2 cellular contexts compared by ENCODE assay signal in the genomic region with DNA sequence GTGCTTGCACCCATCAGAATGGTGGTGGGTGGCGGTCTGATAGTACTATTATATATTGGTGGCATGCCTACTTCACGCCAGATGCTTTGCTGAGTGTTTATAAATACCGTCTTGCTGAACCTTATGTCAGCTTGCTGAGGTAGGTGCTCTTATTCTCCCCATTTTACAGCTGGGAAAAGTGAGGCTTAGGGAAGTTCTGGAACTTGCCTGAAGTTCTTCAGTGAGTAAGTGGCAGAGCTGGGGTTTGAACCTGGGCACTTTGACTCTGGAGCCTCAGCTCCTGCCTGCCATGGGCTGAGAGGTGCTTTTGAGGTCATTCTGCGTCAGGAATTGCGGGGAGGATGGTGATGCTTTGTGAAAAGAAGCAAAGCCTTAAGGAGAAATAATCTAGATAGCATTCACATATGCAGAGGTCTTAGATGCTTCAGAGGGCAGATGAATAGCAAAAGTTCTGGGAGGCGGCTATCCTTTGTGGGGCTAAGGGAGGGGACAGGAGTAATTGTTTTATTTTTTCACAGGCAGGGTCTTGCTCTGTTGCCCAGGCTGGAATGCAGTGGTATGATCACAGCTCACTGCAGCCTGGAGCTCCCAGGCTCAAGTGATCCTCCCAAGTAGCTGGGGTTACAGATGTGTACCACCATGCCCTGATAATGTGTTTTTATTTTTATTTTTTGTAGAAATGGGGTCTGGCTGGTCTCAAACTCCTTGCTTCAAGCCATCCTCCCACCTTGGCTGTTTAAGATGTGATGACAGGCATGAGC.
A peak's percentile ranks its signal among the peaks of the same experiment; 100 is the strongest.
TF ChIP-seq lines count a peak whose summit lies in the region.

No MANE protein-coding gene starts in this region.

TF ChIP-seq in HepG2, 621 proteins besides CTCF, POLR2A, EP300 and RAD21:
- TF ChIP-seq, protein P1, sequence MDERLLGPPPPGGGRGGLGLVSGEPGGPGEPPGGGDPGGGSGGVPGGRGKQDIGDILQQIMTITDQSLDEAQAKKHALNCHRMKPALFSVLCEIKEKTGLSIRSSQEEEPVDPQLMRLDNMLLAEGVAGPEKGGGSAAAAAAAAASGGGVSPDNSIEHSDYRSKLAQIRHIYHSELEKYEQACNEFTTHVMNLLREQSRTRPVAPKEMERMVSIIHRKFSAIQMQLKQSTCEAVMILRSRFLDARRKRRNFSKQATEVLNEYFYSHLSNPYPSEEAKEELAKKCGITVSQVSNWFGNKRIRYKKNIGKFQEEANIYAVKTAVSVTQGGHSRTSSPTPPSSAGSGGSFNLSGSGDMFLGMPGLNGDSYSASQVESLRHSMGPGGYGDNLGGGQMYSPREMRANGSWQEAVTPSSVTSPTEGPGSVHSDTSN (CRISPR knock-in tag; IDR thresholded peaks at IDR 0.05) = no peak
- no peak for TF ChIP-seq SP2 (CRISPR knock-in tag; IDR thresholded peaks at IDR 0.05)
- TF ChIP-seq, protein P2, sequence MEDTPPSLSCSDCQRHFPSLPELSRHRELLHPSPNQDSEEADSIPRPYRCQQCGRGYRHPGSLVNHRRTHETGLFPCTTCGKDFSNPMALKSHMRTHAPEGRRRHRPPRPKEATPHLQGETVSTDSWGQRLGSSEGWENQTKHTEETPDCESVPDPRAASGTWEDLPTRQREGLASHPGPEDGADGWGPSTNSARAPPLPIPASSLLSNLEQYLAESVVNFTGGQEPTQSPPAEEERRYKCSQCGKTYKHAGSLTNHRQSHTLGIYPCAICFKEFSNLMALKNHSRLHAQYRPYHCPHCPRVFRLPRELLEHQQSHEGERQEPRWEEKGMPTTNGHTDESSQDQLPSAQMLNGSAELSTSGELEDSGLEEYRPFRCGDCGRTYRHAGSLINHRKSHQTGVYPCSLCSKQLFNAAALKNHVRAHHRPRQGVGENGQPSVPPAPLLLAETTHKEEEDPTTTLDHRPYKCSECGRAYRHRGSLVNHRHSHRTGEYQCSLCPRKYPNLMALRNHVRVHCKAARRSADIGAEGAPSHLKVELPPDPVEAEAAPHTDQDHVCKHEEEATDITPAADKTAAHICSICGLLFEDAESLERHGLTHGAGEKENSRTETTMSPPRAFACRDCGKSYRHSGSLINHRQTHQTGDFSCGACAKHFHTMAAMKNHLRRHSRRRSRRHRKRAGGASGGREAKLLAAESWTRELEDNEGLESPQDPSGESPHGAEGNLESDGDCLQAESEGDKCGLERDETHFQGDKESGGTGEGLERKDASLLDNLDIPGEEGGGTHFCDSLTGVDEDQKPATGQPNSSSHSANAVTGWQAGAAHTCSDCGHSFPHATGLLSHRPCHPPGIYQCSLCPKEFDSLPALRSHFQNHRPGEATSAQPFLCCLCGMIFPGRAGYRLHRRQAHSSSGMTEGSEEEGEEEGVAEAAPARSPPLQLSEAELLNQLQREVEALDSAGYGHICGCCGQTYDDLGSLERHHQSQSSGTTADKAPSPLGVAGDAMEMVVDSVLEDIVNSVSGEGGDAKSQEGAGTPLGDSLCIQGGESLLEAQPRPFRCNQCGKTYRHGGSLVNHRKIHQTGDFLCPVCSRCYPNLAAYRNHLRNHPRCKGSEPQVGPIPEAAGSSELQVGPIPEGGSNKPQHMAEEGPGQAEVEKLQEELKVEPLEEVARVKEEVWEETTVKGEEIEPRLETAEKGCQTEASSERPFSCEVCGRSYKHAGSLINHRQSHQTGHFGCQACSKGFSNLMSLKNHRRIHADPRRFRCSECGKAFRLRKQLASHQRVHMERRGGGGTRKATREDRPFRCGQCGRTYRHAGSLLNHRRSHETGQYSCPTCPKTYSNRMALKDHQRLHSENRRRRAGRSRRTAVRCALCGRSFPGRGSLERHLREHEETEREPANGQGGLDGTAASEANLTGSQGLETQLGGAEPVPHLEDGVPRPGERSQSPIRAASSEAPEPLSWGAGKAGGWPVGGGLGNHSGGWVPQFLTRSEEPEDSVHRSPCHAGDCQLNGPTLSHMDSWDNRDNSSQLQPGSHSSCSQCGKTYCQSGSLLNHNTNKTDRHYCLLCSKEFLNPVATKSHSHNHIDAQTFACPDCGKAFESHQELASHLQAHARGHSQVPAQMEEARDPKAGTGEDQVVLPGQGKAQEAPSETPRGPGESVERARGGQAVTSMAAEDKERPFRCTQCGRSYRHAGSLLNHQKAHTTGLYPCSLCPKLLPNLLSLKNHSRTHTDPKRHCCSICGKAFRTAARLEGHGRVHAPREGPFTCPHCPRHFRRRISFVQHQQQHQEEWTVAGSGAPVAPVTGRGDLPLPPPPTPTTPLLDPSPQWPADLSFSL (CRISPR knock-in tag; IDR thresholded peaks at IDR 0.05) = no peak
- TF ChIP-seq KMT2A (CRISPR knock-in tag; IDR thresholded peaks at IDR 0.05) = no peak
- no peak for TF ChIP-seq FOXA1 (IDR thresholded peaks at IDR 0.05)
- no peak for TF ChIP-seq FOXA1 (CRISPR knock-in tag; IDR thresholded peaks at IDR 0.05)
- no peak for TF ChIP-seq ELF4 (CRISPR knock-in tag; IDR thresholded peaks at IDR 0.05; ENCODE audit: borderline replicate concordance)
- TF ChIP-seq ZNF629 (CRISPR knock-in tag; conservative IDR thresholded peaks at IDR 0.05) = peak; percentile 81
- TF ChIP-seq, protein P3, sequence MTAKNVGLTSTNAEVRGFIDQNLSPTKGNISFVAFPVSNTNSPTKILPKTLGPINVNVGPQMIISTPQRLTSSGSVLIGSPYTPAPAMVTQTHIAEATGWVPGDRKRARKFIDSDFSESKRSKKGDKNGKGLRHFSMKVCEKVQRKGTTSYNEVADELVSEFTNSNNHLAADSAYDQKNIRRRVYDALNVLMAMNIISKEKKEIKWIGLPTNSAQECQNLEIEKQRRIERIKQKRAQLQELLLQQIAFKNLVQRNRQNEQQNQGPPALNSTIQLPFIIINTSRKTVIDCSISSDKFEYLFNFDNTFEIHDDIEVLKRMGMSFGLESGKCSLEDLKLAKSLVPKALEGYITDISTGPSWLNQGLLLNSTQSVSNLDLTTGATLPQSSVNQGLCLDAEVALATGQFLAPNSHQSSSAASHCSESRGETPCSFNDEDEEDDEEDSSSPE (CRISPR knock-in tag; IDR thresholded peaks at IDR 0.05) = no peak
- peak; percentile 44; the same call in 1 of the 2 replicates for TF ChIP-seq ZNF121 (CRISPR knock-in tag; IDR thresholded peaks at IDR 0.05)
- TF ChIP-seq HHEX (CRISPR knock-in tag; IDR thresholded peaks at IDR 0.05) = no peak
- no peak for TF ChIP-seq NR2F1 (CRISPR knock-in tag; IDR thresholded peaks at IDR 0.05)
- TF ChIP-seq, protein P4, sequence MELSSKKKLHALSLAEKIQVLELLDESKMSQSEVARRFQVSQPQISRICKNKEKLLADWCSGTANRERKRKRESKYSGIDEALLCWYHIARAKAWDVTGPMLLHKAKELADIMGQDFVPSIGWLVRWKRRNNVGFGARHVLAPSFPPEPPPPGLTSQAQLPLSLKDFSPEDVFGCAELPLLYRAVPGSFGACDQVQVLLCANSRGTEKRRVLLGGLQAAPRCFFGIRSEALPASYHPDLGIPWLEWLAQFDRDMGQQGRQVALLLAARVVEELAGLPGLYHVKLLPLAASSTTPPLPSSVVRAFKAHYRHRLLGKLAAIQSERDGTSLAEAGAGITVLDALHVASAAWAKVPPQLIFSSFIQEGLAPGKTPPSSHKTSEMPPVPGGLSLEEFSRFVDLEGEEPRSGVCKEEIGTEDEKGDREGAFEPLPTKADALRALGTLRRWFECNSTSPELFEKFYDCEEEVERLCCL (CRISPR knock-in tag; IDR thresholded peaks at IDR 0.05; ENCODE audit: borderline replicate concordance) = no peak
- TF ChIP-seq, protein P5, sequence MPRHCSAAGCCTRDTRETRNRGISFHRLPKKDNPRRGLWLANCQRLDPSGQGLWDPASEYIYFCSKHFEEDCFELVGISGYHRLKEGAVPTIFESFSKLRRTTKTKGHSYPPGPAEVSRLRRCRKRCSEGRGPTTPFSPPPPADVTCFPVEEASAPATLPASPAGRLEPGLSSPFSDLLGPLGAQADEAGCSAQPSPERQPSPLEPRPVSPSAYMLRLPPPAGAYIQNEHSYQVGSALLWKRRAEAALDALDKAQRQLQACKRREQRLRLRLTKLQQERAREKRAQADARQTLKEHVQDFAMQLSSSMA (CRISPR knock-in tag; IDR thresholded peaks at IDR 0.05) = no peak

TF ChIP-seq in K562, 482 proteins besides CTCF, POLR2A, EP300 and RAD21:
- TF ChIP-seq BCOR (IDR thresholded peaks at IDR 0.05) = peak; percentile 91
- TF ChIP-seq KDM1A (IDR thresholded peaks at IDR 0.05) = peak; percentile 56 to 67
- TF ChIP-seq ZNF143 (CRISPR knock-in tag; IDR thresholded peaks at IDR 0.05) = no peak
- no peak for TF ChIP-seq SNIP1 (IDR thresholded peaks at IDR 0.05; ENCODE audit: low read depth)
- no peak for TF ChIP-seq HNRNPK (IDR thresholded peaks at IDR 0.05; ENCODE audit: low read depth, low read length, poor library complexity, severe bottlenecking)
- TF ChIP-seq RBM25 (IDR thresholded peaks at IDR 0.05; ENCODE audit: low read depth, low read length, severe bottlenecking) = peak; percentile 40
- TF ChIP-seq HDAC2 (IDR thresholded peaks at IDR 0.05) = peak; percentile 57
- TF ChIP-seq, protein P6, sequence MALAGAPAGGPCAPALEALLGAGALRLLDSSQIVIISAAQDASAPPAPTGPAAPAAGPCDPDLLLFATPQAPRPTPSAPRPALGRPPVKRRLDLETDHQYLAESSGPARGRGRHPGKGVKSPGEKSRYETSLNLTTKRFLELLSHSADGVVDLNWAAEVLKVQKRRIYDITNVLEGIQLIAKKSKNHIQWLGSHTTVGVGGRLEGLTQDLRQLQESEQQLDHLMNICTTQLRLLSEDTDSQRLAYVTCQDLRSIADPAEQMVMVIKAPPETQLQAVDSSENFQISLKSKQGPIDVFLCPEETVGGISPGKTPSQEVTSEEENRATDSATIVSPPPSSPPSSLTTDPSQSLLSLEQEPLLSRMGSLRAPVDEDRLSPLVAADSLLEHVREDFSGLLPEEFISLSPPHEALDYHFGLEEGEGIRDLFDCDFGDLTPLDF (CRISPR knock-in tag; IDR thresholded peaks at IDR 0.05) = no peak
- peak; percentile 57; the same call in 1 of the 2 replicates for TF ChIP-seq ADNP (tag; IDR thresholded peaks at IDR 0.05)
- peak; percentile 74 for TF ChIP-seq ZNF121 (CRISPR knock-in tag; conservative IDR thresholded peaks at IDR 0.05)
- TF ChIP-seq HDAC6 (IDR thresholded peaks at IDR 0.05; ENCODE audit: low read depth, low read length) = no peak
- no peak for TF ChIP-seq SNRNP70 (optimal IDR thresholded peaks at IDR 0.05; ENCODE audit: low read depth, low read length)
- TF ChIP-seq RCOR1 (IDR thresholded peaks at IDR 0.05; ENCODE audit: borderline replicate concordance in 1 of 2, low read depth in 2 of 2, low read length in 2 of 2) = 0 out of 4 replicates have a peak, but pooled peaks of 1 of the 2 experiments have one; percentile 8
